Comparison of ENCODE assay signal across 10 cellular contexts in the genomic region with DNA sequence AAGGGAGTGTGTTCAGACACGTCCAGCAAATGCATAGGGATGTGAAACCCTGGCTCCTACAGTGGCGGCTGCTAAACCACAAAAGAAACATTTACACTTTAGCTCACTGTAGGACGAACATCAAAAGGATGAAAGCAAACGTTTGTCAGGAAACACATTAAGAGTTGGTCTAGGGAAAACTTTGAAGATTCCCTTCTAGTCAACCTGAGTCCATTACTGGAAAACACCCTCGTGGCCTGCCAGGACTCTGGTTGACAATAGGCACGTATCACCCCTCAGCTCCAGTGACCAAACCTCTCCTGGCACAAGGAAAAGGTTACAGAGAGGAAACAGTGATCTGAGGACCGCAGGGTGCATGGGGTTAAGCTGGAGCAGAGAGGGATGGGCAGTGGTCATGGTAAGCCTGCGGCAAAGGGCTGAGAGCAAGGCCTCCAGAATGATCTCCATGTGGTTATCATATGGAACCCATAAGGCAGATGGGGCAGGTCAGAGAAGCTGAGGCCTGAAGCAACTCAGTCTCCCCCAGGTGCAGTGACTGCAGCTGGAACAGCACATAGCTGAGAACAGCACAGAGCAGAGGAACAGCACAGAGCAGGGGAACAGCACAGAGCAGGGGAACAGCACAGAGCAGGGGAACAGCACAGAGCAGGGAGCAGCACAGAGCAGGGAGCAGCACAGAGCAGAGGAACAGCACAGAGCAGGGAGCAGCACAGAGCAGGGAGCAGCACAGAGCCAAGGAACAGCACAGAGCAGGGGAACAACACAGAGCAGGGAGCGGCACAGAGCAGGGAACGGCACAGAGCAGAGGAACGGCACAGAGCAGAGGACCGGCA. TPM values are rescaled to one million over a fixed set of nuclear protein-coding genes. Genes with fewer than 3 reads are reported as not detected.
DNase-seq lines count a peak whose midpoint lies in the region; ATAC-seq, FAIRE-seq and TF ChIP-seq lines count a peak whose summit lies in the region.
"Had no signal": no experiment of that assay in that cellular context is flagged by ENCODE, and none has a peak within 500 bp of the region (broad histone marks: within the 10 kb centered on the region; RNA-seq: fewer than 3 reads in every experiment).

No MANE protein-coding gene starts in this region.

- H3K4me1 Mint-ChIP-seq in activated naive CD4-positive, alpha-beta T cell treated with anti-CD3 and anti-CD28 coated beads for 36 hours (ENCODE audit: low read depth) = peaks cover 12% of the 10 kb centered on the region
- H3K4me1 Mint-ChIP-seq in CD4-positive, alpha-beta T cell (ENCODE audit: low read depth) = peaks cover 6% of the 10 kb centered on the region

- H3K9me3 ChIP-seq in GM12878 (replicated peaks; ENCODE audit: control insufficient read depth, insufficient read depth, low read length) (no peaks in the 10 kb centered on the region; the same call in 2 of the 3 replicates), upper lobe of right lung (no peaks in the 10 kb centered on the region), ovary (no peaks in the 10 kb centered on the region)
- no peaks in the 10 kb centered on the region for H3K9me3 ChIP-seq in CD4-positive, alpha-beta T cell (ENCODE audit: control insufficient read depth, low read length)

- peak; percentile 84 for FAIRE-seq in GM12878 (lab: Jason Lieb, UNC)
- FAIRE-seq: H1 had no signal

- TF ChIP-seq CTCF in GM12878 (IDR thresholded peaks at IDR 0.05 in 2 of 3, conservative IDR thresholded peaks at IDR 0.05 in 1 of 3; ENCODE audit: control insufficient read depth in 2 of 3, extremely low read depth in 1 of 3, insufficient read depth in 1 of 3, low read depth in 3 of 3, low read length in 3 of 3) (no peak), upper lobe of right lung (IDR thresholded peaks at IDR 0.05) (no peak), ovary (IDR thresholded peaks at IDR 0.05) (no peak)
- no peak for TF ChIP-seq CTCF in CD4-positive, alpha-beta T cell (IDR thresholded peaks at IDR 0.05)

- H3K27me3 ChIP-seq in GM12878 (replicated peaks in 1 of 2; ENCODE audit: control insufficient read depth in 2 of 2, insufficient read depth in 2 of 2, low read length in 1 of 2) = no peaks in the 10 kb centered on the region; a peak in 1 of 4 replicates
- H3K27me3 ChIP-seq in upper lobe of right lung = no peaks in the 10 kb centered on the region
- no peaks in the 10 kb centered on the region for H3K27me3 ChIP-seq in CD4-positive, alpha-beta T cell (ENCODE audit: control insufficient read depth, insufficient read depth, low read length)
- no peaks in the 10 kb centered on the region for H3K27me3 ChIP-seq in ovary

- peak overlapping the region; percentile 18; the same call in 1 of the 2 replicates for H2AFZ ChIP-seq in GM12878 (ENCODE audit: control insufficient read depth, low read depth, low read length)

- H3K4me3 ChIP-seq in GM12878 = no peak overlapping the region
- no peak overlapping the region for H3K4me3 ChIP-seq in upper lobe of right lung
- no peak overlapping the region for H3K4me3 ChIP-seq in ovary

- DNase-seq in activated naive CD4-positive, alpha-beta T cell treated with anti-CD3 and anti-CD28 coated beads for 36 hours = peak; percentile 47
- DNase-seq in activated naive CD4-positive, alpha-beta T cell treated with anti-CD3 and anti-CD28 coated beads, Interleukin-2, amount 50 U/mL, for 16 hours = no peak
- DNase-seq in GM12878 (ENCODE audit: low read depth, low spot score) (peak; percentile 40), upper lobe of right lung (no peak), H4 (ENCODE audit: low spot score) (no peak), ovary (no peak)
- no peak for DNase-seq in CD4-positive, alpha-beta T cell
- DNase-seq: activated gamma-delta T cell had no signal

- intact Hi-C loops in activated naive CD4-positive, alpha-beta T cell treated with anti-CD3 and anti-CD28 coated beads for 36 hours (cut with micrococcal nuclease) = loop anchor here (10.0 kb wide), 1 partner anchor 61 kb away; no protein-coding TSS in a partner anchor
- intact Hi-C loops in GM12878 (cut with micrococcal nuclease; ENCODE audit: unreplicated experiment) (no loop called here), upper lobe of right lung (cut with DNase I) (no loop called here), ovary (cut with DNase I) (loop anchor here in 1 of 4 donors (5.0 kb wide), 1 partner anchor 36 kb away; no protein-coding TSS in a partner anchor)
- intact Hi-C loops in CD4-positive, alpha-beta T cell (cut with DNase I, micrococcal nuclease) = no loop called here

- peak; percentile 77 to 92; a peak in 3 of 4 replicates for TF ChIP-seq EP300 in GM12878 (IDR thresholded peaks at IDR 0.05; ENCODE audit: borderline replicate concordance in 1 of 2, control insufficient read depth in 1 of 2, low read depth in 2 of 2, low read length in 2 of 2)
- no peak for TF ChIP-seq EP300 in ovary (IDR thresholded peaks at IDR 0.05)

- CTCF ChIA-PET in activated naive CD4-positive, alpha-beta T cell treated with anti-CD3 and anti-CD28 coated beads for 36 hours (lab: Charles Lee) = interaction anchor here (0.9 to 1.1 kb wide), 2 partner anchors 49 to 345 kb away, joined by 3 read pairs; no protein-coding TSS in a partner anchor
- CTCF ChIA-PET in GM12878 (lab: Yijun Ruan, JAX) = interaction anchor here (0.9 to 1.4 kb wide), 4 partner anchors 10 to 178 kb away, joined by 3 to 5 read pairs (median 4); no protein-coding TSS in a partner anchor
- CTCF ChIA-PET in CD4-positive, alpha-beta T cell (lab: Charles Lee) = no interaction called here

- H3K9ac ChIP-seq in GM12878 (ENCODE audit: control insufficient read depth, insufficient read depth, low read length) = no peak overlapping the region

- no peak for TF ChIP-seq POLR2A in GM12878 (IDR thresholded peaks at IDR 0.05; ENCODE audit: low read depth, low read length)
- TF ChIP-seq POLR2A in ovary (IDR thresholded peaks at IDR 0.05) = no peak

- H3K9me3 Mint-ChIP-seq in activated naive CD4-positive, alpha-beta T cell treated with anti-CD3 and anti-CD28 coated beads for 36 hours = peaks cover 7% of the 10 kb centered on the region
- peaks cover 4% of the 10 kb centered on the region for H3K9me3 Mint-ChIP-seq in CD4-positive, alpha-beta T cell

- no peaks in the 10 kb centered on the region for H3K27me3 Mint-ChIP-seq in activated naive CD4-positive, alpha-beta T cell treated with anti-CD3 and anti-CD28 coated beads for 36 hours (ENCODE audit: low read depth)
- no peaks in the 10 kb centered on the region for H3K27me3 Mint-ChIP-seq in CD4-positive, alpha-beta T cell

- no peaks in the 10 kb centered on the region for H3K79me2 ChIP-seq in GM12878 (ENCODE audit: control insufficient read depth, insufficient read depth, low read length)

- H3K27ac ChIP-seq in GM12878 (ENCODE audit: control insufficient read depth, insufficient read depth) = 0 out of 2 replicates have a peak overlapping the region, but pooled peaks have one; percentile 13
- H3K27ac ChIP-seq in upper lobe of right lung = no peak overlapping the region
- H3K27ac ChIP-seq in CD4-positive, alpha-beta T cell (ENCODE audit: low read depth, low read length) = no peak overlapping the region
- H3K27ac ChIP-seq in ovary = no peak overlapping the region

- POLR2A ChIA-PET in GM12878 (lab: Charles Lee) = interaction anchor here (0.6 kb wide), 1 partner anchor 465 kb away, joined by 4 read pairs; no protein-coding TSS in a partner anchor
- POLR2A ChIA-PET in CD4-positive, alpha-beta T cell (lab: Charles Lee) = no interaction called here

- no TSS peak for BruUV-seq in GM12878 (replicated peaks; lab: Mats Ljungman, UMichigan)

- H3K27ac Mint-ChIP-seq in activated naive CD4-positive, alpha-beta T cell treated with anti-CD3 and anti-CD28 coated beads for 36 hours = no peak overlapping the region
- H3K27ac Mint-ChIP-seq in CD4-positive, alpha-beta T cell = no peak overlapping the region

- RAD21 ChIA-PET in GM12878 (lab: Charles Lee; ENCODE audit: unreplicated experiment) = interaction anchor here (0.8 to 1.8 kb wide), 6 partner anchors 7 to 345 kb away, joined by 3 to 7 read pairs (median 4); no protein-coding TSS in a partner anchor

- peak; percentile 89 for ATAC-seq in HG03378 (IDR thresholded peaks at IDR 0.05; ENCODE audit: unreplicated experiment)
- peak; percentile 93 for ATAC-seq in GM12878
- peak; percentile 53 for ATAC-seq in upper lobe of right lung
- no peak for ATAC-seq in CD4-positive, alpha-beta T cell (ENCODE audit: poor library complexity)

- WGBS in GM12878 (ENCODE audit: insufficient coverage, insufficient replicate concordance, low lambda C conversion rate, missing lambda C conversion rate) = 49% methylated on average over 12 of the region's 12 CpGs
- WGBS in ovary, 3 donors = 53 to 55% (median 54%) methylated on average over 12 of the region's 12 CpGs

- no peaks in the 10 kb centered on the region for H3K36me3 ChIP-seq in GM12878 (ENCODE audit: control insufficient read depth in 2 of 2, insufficient read depth in 2 of 2, low read length in 1 of 2)
- peaks cover 18% of the 10 kb centered on the region for H3K36me3 ChIP-seq in upper lobe of right lung
- no peaks in the 10 kb centered on the region for H3K36me3 ChIP-seq in ovary

- peak; percentile 7; the same call in 1 of the 2 replicates for TF ChIP-seq RAD21 in GM12878 (IDR thresholded peaks at IDR 0.05; ENCODE audit: insufficient read depth, low read depth, low read length)

- H3K4me3 Mint-ChIP-seq in activated naive CD4-positive, alpha-beta T cell treated with anti-CD3 and anti-CD28 coated beads for 36 hours = no peak overlapping the region
- H3K4me3 Mint-ChIP-seq in CD4-positive, alpha-beta T cell = no peak overlapping the region

- H3K4me2 ChIP-seq in GM12878 (ENCODE audit: control insufficient read depth, insufficient read depth) = peak overlapping the region; percentile 3; the same call in 1 of the 2 replicates

- SMC1A ChIA-PET in GM12878 (lab: Charles Lee; ENCODE audit: uncharacterized antibody, unreplicated experiment) = interaction anchor here (0.6 to 2.1 kb wide), 10 partner anchors 8 to 748 kb away, joined by 3 to 7 read pairs (median 5); no protein-coding TSS in a partner anchor

- H3K36me3 Mint-ChIP-seq in activated naive CD4-positive, alpha-beta T cell treated with anti-CD3 and anti-CD28 coated beads for 36 hours (ENCODE audit: low read depth) = no peaks in the 10 kb centered on the region
- no peaks in the 10 kb centered on the region for H3K36me3 Mint-ChIP-seq in CD4-positive, alpha-beta T cell (ENCODE audit: low read depth)

- in situ Hi-C loops in GM12878 (cut with MboI) = no loop called here

- H3K4me1 ChIP-seq in GM12878 (ENCODE audit: control insufficient read depth, insufficient read depth, low read length) (peaks cover 19% of the 10 kb centered on the region), upper lobe of right lung (peaks cover 16% of the 10 kb centered on the region), ovary (ENCODE audit: insufficient read depth) (peaks cover 6% of the 10 kb centered on the region)

- no peaks in the 10 kb centered on the region for H4K20me1 ChIP-seq in GM12878 (ENCODE audit: control insufficient read depth, insufficient read depth)

RNA-seq across cellular contexts. Expression of a gene that starts 49.9 kb away (rescaled TPM):
- under 1 TPM; 0.47 to 0.50 TPM for total RNA-seq in activated naive CD4-positive, alpha-beta T cell treated with anti-CD3 and anti-CD28 coated beads for 36 hours
- 1.5 and 2.0 TPM in 2 replicates for total RNA-seq in GM12878 (2013; cell fraction: nucleolus; rRNA removed)
- total RNA-seq in GM12878 (2014; rRNA removed) (under 0.01 and 0.17 TPM in 2 replicates), GM12878 (2014; rRNA removed; fragmentation: Illumina TruSeq; extraction: Trizol) (0.04 TPM in 1 of 2 replicates, not detected in the other), GM12878 (2021) (0.32 and 0.51 TPM in 2 replicates), upper lobe of right lung (49.2 TPM), ovary (10 to 100 TPM; 45.8 to 93.0 (median 67.1) TPM)
- polyA plus RNA-seq in GM12878 (2011; ENCODE audit: low read depth) = 0.46 TPM
- polyA plus RNA-seq in GM12878 (2011; rRNA removed) (0.42 and 0.53 TPM in 2 replicates), GM12878 (2014; fragmentation: Illumina TruSeq; extraction: Trizol) (0.03 and 0.06 TPM in 2 replicates), GM12878 (2014; fragmentation: Nextera tagmentation; extraction: Ambion mirVana) (under 1 TPM in 1 of 2 experiments, not detected in 1; 0.02 TPM), GM12878 (2014; rRNA removed) (0.05 TPM in 2 replicates), GM12878 (2016; fragmentation: Nextera tagmentation; extraction: Ambion mirVana) (under 1 TPM; 0.05 TPM), ovary (10 to 100 TPM; 35.9 to 37.2 TPM)
- 0.48 and 0.57 TPM in 2 replicates for polyA plus RNA-seq in GM12878 (2011; cell fraction: cytosol; rRNA removed)
- 1.2 and 2.5 TPM in 2 replicates for polyA plus RNA-seq in GM12878 (2011; cell fraction: nucleus; rRNA removed)
- 0.32 and 0.46 TPM in 2 replicates for polyA plus RNA-seq in GM12878 (2012)
- polyA minus RNA-seq in GM12878 (2011; rRNA and poly(A)+ RNA removed) = 0.72 and 0.80 TPM in 2 replicates
- polyA minus RNA-seq in GM12878 (2011; cell fraction: cytosol; rRNA and poly(A)+ RNA removed) = 0.40 and 0.73 TPM in 2 replicates
- 0.57 and 1.3 TPM in 2 replicates for polyA minus RNA-seq in GM12878 (2011; cell fraction: nucleus; rRNA and poly(A)+ RNA removed)
- 4.0 and 6.8 TPM in 2 replicates for total RNA-seq in H4 (2014; rRNA removed; shearing (Covaris generic))
- under 1 TPM; 0.42 to 0.52 TPM for total RNA-seq in CD4-positive, alpha-beta T cell

Comparison
In these comparisons a context has a peak if more than half of its experiments do, and no peak if none do; other contexts are left out.
1. DNase-seq: peak in activated naive CD4-positive, alpha-beta T cell treated with anti-CD3 and anti-CD28 coated beads for 36 hours (single experiment) and GM12878 (single experiment); none in activated naive CD4-positive, alpha-beta T cell treated with anti-CD3 and anti-CD28 coated beads, Interleukin-2, amount 50 U/mL, for 16 hours (single experiment), upper lobe of right lung (single experiment), H4 (single experiment), CD4-positive, alpha-beta T cell (0 of 10) and ovary (0 of 5).